Comparison of ENCODE assay signal across 13 cellular contexts in genomic region chr2:104447831-104448434, GRCh38.
DNase-seq lines count a peak whose midpoint lies in the region; ATAC-seq and TF ChIP-seq lines count a peak whose summit lies in the region.
"Had no signal": no experiment of that assay in that cellular context is flagged by ENCODE, and none has a peak within 500 bp of the region (broad histone marks: within the 10 kb centered on the region; RNA-seq: fewer than 3 reads in every experiment).

No MANE protein-coding gene starts in this region.

- H3K27ac ChIP-seq in coronary artery (no peak overlapping the region), smooth muscle cell (ENCODE audit: low read depth) (no peak overlapping the region)
- H3K27ac ChIP-seq: BLaER1 had no signal

- no peak for DNase-seq in activated CD4-positive, alpha-beta T cell treated with anti-CD3 and anti-CD28 coated beads, Interleukin-2, amount 10 ng/mL, durations not matched to agents 7 days and 5 days
- DNase-seq in activated CD4-positive, alpha-beta T cell treated with anti-CD3 and anti-CD28 coated beads for 36 hours = no peak
- DNase-seq in coronary artery (ENCODE audit: low spot score) = no peak
- DNase-seq in smooth muscle cell (lab: John Stamatoyannopoulos, UW; ENCODE audit: unreplicated experiment) = no peak
- DNase-seq: amniotic stem cell; mammary epithelial cell; stimulated activated naive CD8-positive, alpha-beta T cell treated with anti-CD3 and anti-CD28 coated beads, Interleukin-15, Interleukin-2, amounts not matched to agents 100 U/mL and 50 U/mL, for 24 hours had no signal

- no peaks in the 10 kb centered on the region for H3K4me1 ChIP-seq in smooth muscle cell (ENCODE audit: low read depth)
- H3K4me1 ChIP-seq: BLaER1 had no signal

- CTCF ChIA-PET in activated CD4-positive, alpha-beta T cell treated with anti-CD3 and anti-CD28 coated beads, Interleukin-2, amount 10 ng/mL, durations not matched to agents 7 days and 5 days (lab: Charles Lee) = no interaction called here
- CTCF ChIA-PET in activated CD4-positive, alpha-beta T cell treated with anti-CD3 and anti-CD28 coated beads for 36 hours (lab: Charles Lee) = interaction anchor here (0.7 to 1.1 kb wide), 2 partner anchors 22 to 44 kb away, joined by 3 read pairs; no protein-coding TSS in a partner anchor

- no peak for TF ChIP-seq CTCF in coronary artery (IDR thresholded peaks at IDR 0.05)
- peak; percentile 29 for TF ChIP-seq CTCF in smooth muscle cell (IDR thresholded peaks at IDR 0.05; ENCODE audit: borderline replicate concordance, insufficient read depth, poor library complexity, severe bottlenecking)

- 83% methylated on average over 2 of the region's 2 CpGs for WGBS in smooth muscle cell (ENCODE audit: low lambda C conversion rate)

- H4K20me1 ChIP-seq in smooth muscle cell (ENCODE audit: low read depth) = no peaks in the 10 kb centered on the region
- H4K20me1 ChIP-seq: BLaER1 had no signal

- ATAC-seq in activated CD4-positive, alpha-beta T cell treated with anti-CD3 and anti-CD28 coated beads for 36 hours = no peak
- ATAC-seq in GM19328 (IDR thresholded peaks at IDR 0.05; ENCODE audit: unreplicated experiment) (no peak), GM18861 (IDR thresholded peaks at IDR 0.05; ENCODE audit: unreplicated experiment) (no peak), HG03108 (IDR thresholded peaks at IDR 0.05; ENCODE audit: unreplicated experiment) (no peak)
- ATAC-seq: stimulated activated naive CD8-positive, alpha-beta T cell treated with anti-CD3 and anti-CD28 coated beads, Interleukin-15, Interleukin-2, amounts not matched to agents 100 U/mL and 50 U/mL, for 24 hours had no signal

- POLR2A ChIA-PET in activated CD4-positive, alpha-beta T cell treated with anti-CD3 and anti-CD28 coated beads, Interleukin-2, amount 10 ng/mL, durations not matched to agents 7 days and 5 days (lab: Charles Lee) = no interaction called here
- POLR2A ChIA-PET in activated CD4-positive, alpha-beta T cell treated with anti-CD3 and anti-CD28 coated beads for 36 hours (lab: Charles Lee) = no interaction called here

- no peaks in the 10 kb centered on the region for H3K27me3 ChIP-seq in smooth muscle cell (ENCODE audit: low read depth)
- H3K27me3 ChIP-seq: BLaER1 had no signal

- no peaks in the 10 kb centered on the region for H3K36me3 ChIP-seq in smooth muscle cell (ENCODE audit: low read depth)
- H3K36me3 ChIP-seq: BLaER1 had no signal

- H3K4me3 ChIP-seq in coronary artery (peak overlapping the region; percentile 21), smooth muscle cell (no peak overlapping the region)
- H3K4me3 ChIP-seq: BLaER1 had no signal

- H3K27me3 Mint-ChIP-seq in activated CD4-positive, alpha-beta T cell treated with anti-CD3 and anti-CD28 coated beads, Interleukin-2, amount 10 ng/mL, durations not matched to agents 7 days and 5 days = no peaks in the 10 kb centered on the region
- no peaks in the 10 kb centered on the region for H3K27me3 Mint-ChIP-seq in activated CD4-positive, alpha-beta T cell treated with anti-CD3 and anti-CD28 coated beads for 36 hours
- H3K27me3 Mint-ChIP-seq: IgD-negative memory B cell had no signal

- no peaks in the 10 kb centered on the region for H3K9me3 Mint-ChIP-seq in activated CD4-positive, alpha-beta T cell treated with anti-CD3 and anti-CD28 coated beads, Interleukin-2, amount 10 ng/mL, durations not matched to agents 7 days and 5 days
- H3K9me3 Mint-ChIP-seq in activated CD4-positive, alpha-beta T cell treated with anti-CD3 and anti-CD28 coated beads for 36 hours (ENCODE audit: low read depth) = no peaks in the 10 kb centered on the region

- no peaks in the 10 kb centered on the region for H3F3A ChIP-seq in smooth muscle cell (ENCODE audit: low read depth)

- peaks cover 15% of the 10 kb centered on the region for H3K4me1 Mint-ChIP-seq in activated CD4-positive, alpha-beta T cell treated with anti-CD3 and anti-CD28 coated beads, Interleukin-2, amount 10 ng/mL, durations not matched to agents 7 days and 5 days
- H3K4me1 Mint-ChIP-seq in activated CD4-positive, alpha-beta T cell treated with anti-CD3 and anti-CD28 coated beads for 36 hours = peaks cover 3% of the 10 kb centered on the region

- H3K79me2 ChIP-seq in smooth muscle cell (ENCODE audit: low read depth) = no peaks in the 10 kb centered on the region

- TF ChIP-seq RAD21 in Ishikawa (IDR thresholded peaks at IDR 0.05; ENCODE audit: low read depth) = peak; percentile 47

- no peak overlapping the region for H3K4me3 Mint-ChIP-seq in activated CD4-positive, alpha-beta T cell treated with anti-CD3 and anti-CD28 coated beads, Interleukin-2, amount 10 ng/mL, durations not matched to agents 7 days and 5 days
- H3K4me3 Mint-ChIP-seq in activated CD4-positive, alpha-beta T cell treated with anti-CD3 and anti-CD28 coated beads for 36 hours = no peak overlapping the region

- no peaks in the 10 kb centered on the region for H3K9me3 ChIP-seq in smooth muscle cell (replicated peaks; ENCODE audit: low read depth)
- H3K9me3 ChIP-seq: BLaER1 had no signal

- no peak overlapping the region for H2AFZ ChIP-seq in smooth muscle cell (ENCODE audit: low read depth)

- no peak for TF ChIP-seq EP300 in Ishikawa (IDR thresholded peaks at IDR 0.05; ENCODE audit: borderline replicate concordance)

- H3K9ac ChIP-seq in smooth muscle cell (ENCODE audit: low read depth) = no peak overlapping the region
- H3K9ac ChIP-seq: BLaER1 had no signal

- H3K27ac Mint-ChIP-seq in activated CD4-positive, alpha-beta T cell treated with anti-CD3 and anti-CD28 coated beads, Interleukin-2, amount 10 ng/mL, durations not matched to agents 7 days and 5 days = peak overlapping the region; percentile 58
- H3K27ac Mint-ChIP-seq in activated CD4-positive, alpha-beta T cell treated with anti-CD3 and anti-CD28 coated beads for 36 hours = no peak overlapping the region
- H3K27ac Mint-ChIP-seq: IgD-negative memory B cell had no signal

- H3K36me3 Mint-ChIP-seq in activated CD4-positive, alpha-beta T cell treated with anti-CD3 and anti-CD28 coated beads, Interleukin-2, amount 10 ng/mL, durations not matched to agents 7 days and 5 days (ENCODE audit: low read depth) = no peaks in the 10 kb centered on the region
- no peaks in the 10 kb centered on the region for H3K36me3 Mint-ChIP-seq in activated CD4-positive, alpha-beta T cell treated with anti-CD3 and anti-CD28 coated beads for 36 hours (ENCODE audit: low read depth)

- no peak overlapping the region for H3K4me2 ChIP-seq in smooth muscle cell
- H3K4me2 ChIP-seq: BLaER1 had no signal

- intact Hi-C loops in activated CD4-positive, alpha-beta T cell treated with anti-CD3 and anti-CD28 coated beads for 36 hours (cut with DNase I, micrococcal nuclease) = loop anchor here in 1 of 2 experiments (10.0 kb wide), 1 partner anchor 407 kb away; the partner anchor contains the start of gene POU3F3

TF ChIP-seq in Ishikawa, 13 proteins besides CTCF, POLR2A, EP300 and RAD21:
- TF ChIP-seq CREB1 (IDR thresholded peaks at IDR 0.05; ENCODE audit: low read depth) (no peak), REST (IDR thresholded peaks at IDR 0.05; ENCODE audit: low read depth) (no peak), MAX (IDR thresholded peaks at IDR 0.05) (no peak), TCF12 (IDR thresholded peaks at IDR 0.05; ENCODE audit: low read depth) (no peak), ZBTB7A (IDR thresholded peaks at IDR 0.05; ENCODE audit: low read depth) (no peak), NFIC (IDR thresholded peaks at IDR 0.05) (no peak), EGR1 (IDR thresholded peaks at IDR 0.05) (no peak)
